16 cellular contexts compared by ENCODE assay signal in genomic region chr22:44403166-44403565, GRCh38.
"Had no signal": no experiment of that assay in that cellular context is flagged by ENCODE, and none has a peak within 500 bp of the region (broad histone marks: within the 10 kb centered on the region; RNA-seq: fewer than 3 reads in every experiment).

No MANE protein-coding gene starts in this region.

- FAIRE-seq: endometrium had no signal

- H3K4me1 ChIP-seq: adrenal gland, esophagus muscularis mucosa, parathyroid adenoma, uterus had no signal

- H3K36me3 ChIP-seq: adrenal gland, esophagus muscularis mucosa, uterus had no signal

- H2AFZ ChIP-seq: parathyroid adenoma had no signal

- H3K9me3 Mint-ChIP-seq: activated CD4-positive, alpha-beta memory T cell treated with anti-CD3 and anti-CD28 coated beads, Interleukin-2, amount 10 ng/mL, durations not matched to agents 7 days and 5 days; central memory CD8-positive, alpha-beta T cell had no signal

- H3K27me3 ChIP-seq: adrenal gland, esophagus muscularis mucosa, testis, uterus had no signal

- H3K27ac Mint-ChIP-seq: activated CD4-positive, alpha-beta memory T cell treated with anti-CD3 and anti-CD28 coated beads, Interleukin-2, amount 10 ng/mL, durations not matched to agents 7 days and 5 days had no signal

- H3K9me3 ChIP-seq: adrenal gland, esophagus muscularis mucosa, testis, uterus had no signal

- H3K4me1 Mint-ChIP-seq: activated CD4-positive, alpha-beta memory T cell treated with anti-CD3 and anti-CD28 coated beads, Interleukin-2, amount 10 ng/mL, durations not matched to agents 7 days and 5 days; central memory CD8-positive, alpha-beta T cell had no signal

- H3K27me3 Mint-ChIP-seq: activated CD4-positive, alpha-beta memory T cell treated with anti-CD3 and anti-CD28 coated beads, Interleukin-2, amount 10 ng/mL, durations not matched to agents 7 days and 5 days; central memory CD8-positive, alpha-beta T cell had no signal

- H3K27ac ChIP-seq: adrenal gland, esophagus muscularis mucosa, parathyroid adenoma, testis, uterus, VCaP had no signal

- H3K9ac ChIP-seq: parathyroid adenoma had no signal

- DNase-seq: activated CD4-positive, alpha-beta memory T cell treated with anti-CD3 and anti-CD28 coated beads, Interleukin-2, amount 10 ng/mL, durations not matched to agents 7 days and 5 days; activated naive CD4-positive, alpha-beta T cell treated with Interleukin-2 at 50 U/mL for 16 hours; activated T-cell treated with anti-CD3 and anti-CD28 coated beads, Interleukin-2, amount 50 U/mL, for 48 hours; dermis blood vessel endothelial cell; glutamatergic neuron; mesenchymal stem cell; stimulated activated naive CD4-positive, alpha-beta T cell treated with Interleukin-2 at 50 U/mL for 16 hours; T1000; testis had no signal

- H3K4me3 ChIP-seq: adrenal gland, esophagus muscularis mucosa, testis, uterus had no signal

- H3K79me2 ChIP-seq: parathyroid adenoma had no signal

- H3K4me3 Mint-ChIP-seq: activated CD4-positive, alpha-beta memory T cell treated with anti-CD3 and anti-CD28 coated beads, Interleukin-2, amount 10 ng/mL, durations not matched to agents 7 days and 5 days; central memory CD8-positive, alpha-beta T cell had no signal
